Comparison of ENCODE assay signal across 8 cellular contexts in genomic region chr6:24126586-24127192, GRCh38. TPM values are rescaled to one million over a fixed set of nuclear protein-coding genes. Genes with fewer than 3 reads are reported as not detected.
DNase-seq lines count a peak whose midpoint lies in the region; ATAC-seq, FAIRE-seq and TF ChIP-seq lines count a peak whose summit lies in the region.

No MANE protein-coding gene starts in this region.

- H3K4me3 Mint-ChIP-seq in activated T-cell treated with anti-CD3 and anti-CD28 coated beads, Interleukin-2, amount 50 U/mL, for 72 hours, result peak overlapping the region in 1 of 2 donors; percentile 3
- H3K4me3 Mint-ChIP-seq in activated T-cell treated with anti-CD3 and anti-CD28 coated beads, Interleukin-2, amount 50 U/mL, for 4 hours, result no peak overlapping the region

- H3K27me3 Mint-ChIP-seq in activated T-cell treated with anti-CD3 and anti-CD28 coated beads, Interleukin-2, amount 50 U/mL, for 72 hours (ENCODE audit: low read depth), result peaks cover 35% of the 10 kb centered on the region
- peaks cover 32% of the 10 kb centered on the region for H3K27me3 Mint-ChIP-seq in activated T-cell treated with anti-CD3 and anti-CD28 coated beads, Interleukin-2, amount 50 U/mL, for 4 hours (ENCODE audit: low read depth)

- TF ChIP-seq CTCF in fibroblast of mammary gland (conservative IDR thresholded peaks at IDR 0.05; ENCODE audit: control insufficient read depth, insufficient read depth, low read depth, low read length) (no peak), pancreas (IDR thresholded peaks at IDR 0.05) (no peak)

- WGBS in pancreas, 2 donors, result 3 to 7% methylated on average over 6 of the region's 6 CpGs

- no peaks in the 10 kb centered on the region for H3K36me3 ChIP-seq in pancreas

- H3K27ac ChIP-seq in pancreas, result no peak overlapping the region

- no peaks in the 10 kb centered on the region for H3K27me3 ChIP-seq in pancreas

- H3K4me1 Mint-ChIP-seq in activated T-cell treated with anti-CD3 and anti-CD28 coated beads, Interleukin-2, amount 50 U/mL, for 72 hours (ENCODE audit: low read depth), result peaks cover 6% of the 10 kb centered on the region
- H3K4me1 Mint-ChIP-seq in activated T-cell treated with anti-CD3 and anti-CD28 coated beads, Interleukin-2, amount 50 U/mL, for 4 hours (ENCODE audit: low read depth), result peaks cover 6% of the 10 kb centered on the region

- intact Hi-C loops in pancreas (cut with DNase I), result no loop called here

- no peak overlapping the region for H3K27ac Mint-ChIP-seq in activated T-cell treated with anti-CD3 and anti-CD28 coated beads, Interleukin-2, amount 50 U/mL, for 72 hours

- no peak for FAIRE-seq in pancreas (lab: Jason Lieb, UNC)

- H3K36me3 Mint-ChIP-seq in activated T-cell treated with anti-CD3 and anti-CD28 coated beads, Interleukin-2, amount 50 U/mL, for 72 hours (ENCODE audit: insufficient read depth in 2 of 2), result peaks cover 2% of the 10 kb centered on the region in 2 donors
- H3K36me3 Mint-ChIP-seq in activated T-cell treated with anti-CD3 and anti-CD28 coated beads, Interleukin-2, amount 50 U/mL, for 4 hours (ENCODE audit: insufficient read depth), result no peaks in the 10 kb centered on the region

- H3K9me3 ChIP-seq in pancreas, result no peaks in the 10 kb centered on the region

- peaks cover 2 to 3% of the 10 kb centered on the region in 2 donors for H3K9me3 Mint-ChIP-seq in activated T-cell treated with anti-CD3 and anti-CD28 coated beads, Interleukin-2, amount 50 U/mL, for 72 hours
- peaks cover 10% of the 10 kb centered on the region for H3K9me3 Mint-ChIP-seq in activated T-cell treated with anti-CD3 and anti-CD28 coated beads, Interleukin-2, amount 50 U/mL, for 4 hours

- H3K4me1 ChIP-seq in pancreas, result no peaks in the 10 kb centered on the region

- DNase-seq in activated T-cell treated with anti-CD3 and anti-CD28 coated beads, Interleukin-2, amount 50 U/mL, for 72 hours, result peak; percentile 7 to 13
- DNase-seq in activated T-cell treated with anti-CD3 and anti-CD28 coated beads, Interleukin-2, amount 50 U/mL, for 4 hours, result no peak
- DNase-seq in HPDE6-E6E7 (ENCODE audit: extremely low spot score), result peak; percentile 20
- peak; percentile 28 for DNase-seq in SW480 (ENCODE audit: low spot score)
- DNase-seq in fibroblast of mammary gland (ENCODE audit: low read depth), result peak; percentile 55
- DNase-seq in pancreas, result peak in 5 of 6 donors; percentile 24 to 65 (median 31)
- no peak for DNase-seq in NCI-H345 (lab: John Stamatoyannopoulos, UW)

- ATAC-seq in activated T-cell treated with anti-CD3 and anti-CD28 coated beads, Interleukin-2, amount 50 U/mL, for 72 hours (replicated peaks in 1 of 2), result no peak
- ATAC-seq in activated T-cell treated with anti-CD3 and anti-CD28 coated beads, Interleukin-2, amount 50 U/mL, for 4 hours, result no peak
- ATAC-seq in pancreas (peak; percentile 70 to 92 (median 80)), HG02623 (IDR thresholded peaks at IDR 0.05; ENCODE audit: unreplicated experiment) (no peak)

- H3K4me3 ChIP-seq in fibroblast of mammary gland (ENCODE audit: control insufficient read depth, low read depth, low read length) (no peak overlapping the region), pancreas (peak overlapping the region in 1 of 4 donors; percentile 20)

RNA-seq across cellular contexts. Expression of gene NRSN1, which starts 0.7 kb away (rescaled TPM):
- total RNA-seq in activated T-cell treated with anti-CD3 and anti-CD28 coated beads, Interleukin-2, amount 50 U/mL, for 72 hours, result not detected
- not detected for total RNA-seq in activated T-cell treated with anti-CD3 and anti-CD28 coated beads, Interleukin-2, amount 50 U/mL, for 4 hours
- under 1 TPM in 5 of 6 donors, not detected in 1; 0.12 to 0.37 (median 0.28) TPM for total RNA-seq in pancreas
- 1 to 10 TPM in 1 of 2 donors, under 1 TPM in 1; 0.23 to 1.2 TPM for polyA plus RNA-seq in pancreas

Comparison
In these comparisons a context has a peak if more than half of its experiments do, and no peak if none do; other contexts are left out.
1. DNase-seq: peak in activated T-cell treated with anti-CD3 and anti-CD28 coated beads, Interleukin-2, amount 50 U/mL, for 72 hours (2 of 2), HPDE6-E6E7 (single experiment), SW480 (single experiment), fibroblast of mammary gland (single experiment) and pancreas (5 of 6); none in activated T-cell treated with anti-CD3 and anti-CD28 coated beads, Interleukin-2, amount 50 U/mL, for 4 hours (single experiment) and NCI-H345 (single experiment).
2. ATAC-seq: peak in pancreas (4 of 4); none in activated T-cell treated with anti-CD3 and anti-CD28 coated beads, Interleukin-2, amount 50 U/mL, for 72 hours (0 of 2), activated T-cell treated with anti-CD3 and anti-CD28 coated beads, Interleukin-2, amount 50 U/mL, for 4 hours (0 of 2) and HG02623 (single experiment).